ENCODE assay signal across 11 cellular contexts in genomic region chr3:7876741-7877297, GRCh38.
DNase-seq lines count a peak whose midpoint lies in the region; TF ChIP-seq lines count a peak whose summit lies in the region.
"Had no signal": no experiment of that assay in that cellular context is flagged by ENCODE, and none has a peak within 500 bp of the region (broad histone marks: within the 10 kb centered on the region; RNA-seq: fewer than 3 reads in every experiment).

No MANE protein-coding gene starts in this region.

- no peak overlapping the region for H3K4me3 Mint-ChIP-seq in activated T-helper 1 cell treated with anti-CD3 and anti-CD28 coated beads, Interleukin-12 subunit alpha, Interleukin-12 subunit beta, Interleukin-2, Interleukin-4 antibody, amounts not matched to agents 30 ng/mL and 10 ng/mL and 1 ng/mL, durations not matched to agents 14 hours and 24 hours and 36 hours
- H3K4me3 Mint-ChIP-seq in type B pancreatic cell = peak overlapping the region; percentile 42

- WGBS in suprapubic skin = 52% methylated on average over 3 of the region's 3 CpGs

- no peak for TF ChIP-seq EP300 in suprapubic skin (IDR thresholded peaks at IDR 0.05)

- H3K9me3 ChIP-seq in MM.1S (replicated peaks; ENCODE audit: insufficient read depth, low read length) (no peaks in the 10 kb centered on the region), suprapubic skin (no peaks in the 10 kb centered on the region)
- H3K9me3 ChIP-seq: gastroesophageal sphincter, sigmoid colon had no signal

- TF ChIP-seq CTCF in type B pancreatic cell (conservative IDR thresholded peaks at IDR 0.05) (no peak), MM.1S (IDR thresholded peaks at IDR 0.05; ENCODE audit: low read length) (no peak), suprapubic skin (IDR thresholded peaks at IDR 0.05) (no peak)

- H3K36me3 Mint-ChIP-seq in activated T-helper 1 cell treated with anti-CD3 and anti-CD28 coated beads, Interleukin-12 subunit alpha, Interleukin-12 subunit beta, Interleukin-2, Interleukin-4 antibody, amounts not matched to agents 30 ng/mL and 10 ng/mL and 1 ng/mL, durations not matched to agents 14 hours and 24 hours and 36 hours (ENCODE audit: low read depth) = no peaks in the 10 kb centered on the region
- H3K36me3 Mint-ChIP-seq in type B pancreatic cell = no peaks in the 10 kb centered on the region

- H3K9me3 Mint-ChIP-seq in activated T-helper 1 cell treated with anti-CD3 and anti-CD28 coated beads, Interleukin-12 subunit alpha, Interleukin-12 subunit beta, Interleukin-2, Interleukin-4 antibody, amounts not matched to agents 30 ng/mL and 10 ng/mL and 1 ng/mL, durations not matched to agents 14 hours and 24 hours and 36 hours = peaks cover 8% of the 10 kb centered on the region
- peaks cover 5% of the 10 kb centered on the region for H3K9me3 Mint-ChIP-seq in type B pancreatic cell

- no peaks in the 10 kb centered on the region for H3K27me3 Mint-ChIP-seq in activated T-helper 1 cell treated with anti-CD3 and anti-CD28 coated beads, Interleukin-12 subunit alpha, Interleukin-12 subunit beta, Interleukin-2, Interleukin-4 antibody, amounts not matched to agents 30 ng/mL and 10 ng/mL and 1 ng/mL, durations not matched to agents 14 hours and 24 hours and 36 hours (ENCODE audit: insufficient read depth)
- no peaks in the 10 kb centered on the region for H3K27me3 Mint-ChIP-seq in type B pancreatic cell

- peak; percentile 6 to 20 for DNase-seq in activated CD4-positive, alpha-beta T cell treated with anti-CD3 and anti-CD28 coated beads for 24 hours (ENCODE audit: low read depth in 2 of 2)
- no peak for DNase-seq in activated CD4-positive, alpha-beta T cell treated with anti-CD3 and anti-CD28 coated beads for 1 hour
- peak; percentile 11 for DNase-seq in activated T-helper 1 cell treated with anti-CD3 and anti-CD28 coated beads, Interleukin-12 subunit alpha, Interleukin-12 subunit beta, Interleukin-2, Interleukin-4 antibody, amounts not matched to agents 30 ng/mL and 10 ng/mL and 1 ng/mL, durations not matched to agents 14 hours and 24 hours and 36 hours (ENCODE audit: low spot score)
- DNase-seq in lung microvascular endothelial cell (ENCODE audit: low read depth in 2 of 2) (peak; percentile 59 to 84), type B pancreatic cell (ENCODE audit: extremely low spot score, unreplicated experiment) (no peak), glomerular visceral epithelial cell (ENCODE audit: extremely low spot score) (no peak), MM.1S (no peak), suprapubic skin (ENCODE audit: low spot score in 2 of 2) (no peak)
- DNase-seq: ACHN, sigmoid colon had no signal

- H3K36me3 ChIP-seq in MM.1S (replicated peaks; ENCODE audit: insufficient read depth, low read length) = no peaks in the 10 kb centered on the region
- no peaks in the 10 kb centered on the region for H3K36me3 ChIP-seq in suprapubic skin
- H3K36me3 ChIP-seq: gastroesophageal sphincter, sigmoid colon had no signal

- H3K9me2 ChIP-seq in MM.1S (replicated peaks; ENCODE audit: insufficient read depth, low read length) = no peaks in the 10 kb centered on the region

- no peak overlapping the region for H3K4me2 ChIP-seq in MM.1S (ENCODE audit: low read depth, low read length)

- intact Hi-C loops in activated T-helper 1 cell treated with anti-CD3 and anti-CD28 coated beads, Interleukin-12 subunit alpha, Interleukin-12 subunit beta, Interleukin-2, Interleukin-4 antibody, amounts not matched to agents 30 ng/mL and 10 ng/mL and 1 ng/mL, durations not matched to agents 14 hours and 24 hours and 36 hours (cut with micrococcal nuclease) = no loop called here

- peak overlapping the region; percentile 4 for H3K27ac Mint-ChIP-seq in activated T-helper 1 cell treated with anti-CD3 and anti-CD28 coated beads, Interleukin-12 subunit alpha, Interleukin-12 subunit beta, Interleukin-2, Interleukin-4 antibody, amounts not matched to agents 30 ng/mL and 10 ng/mL and 1 ng/mL, durations not matched to agents 14 hours and 24 hours and 36 hours
- H3K27ac Mint-ChIP-seq in type B pancreatic cell = peak overlapping the region; percentile 70

- no peak overlapping the region for H2AFZ ChIP-seq in MM.1S (ENCODE audit: low read length)

- H3K27ac ChIP-seq in MM.1S (ENCODE audit: low read length) = no peak overlapping the region
- no peak overlapping the region for H3K27ac ChIP-seq in suprapubic skin
- H3K27ac ChIP-seq: gastroesophageal sphincter, sigmoid colon had no signal

- no peaks in the 10 kb centered on the region for H3F3A ChIP-seq in MM.1S (ENCODE audit: insufficient read depth, low read length)

- H3K4me3 ChIP-seq in MM.1S (ENCODE audit: low read length) = no peak overlapping the region
- no peak overlapping the region for H3K4me3 ChIP-seq in suprapubic skin
- H3K4me3 ChIP-seq: gastroesophageal sphincter, sigmoid colon had no signal

- H4K20me1 ChIP-seq in MM.1S (ENCODE audit: insufficient read depth, low read length) = no peaks in the 10 kb centered on the region

- no peaks in the 10 kb centered on the region for H3K4me1 ChIP-seq in MM.1S (ENCODE audit: low read length)
- H3K4me1 ChIP-seq in suprapubic skin = peaks cover 6% of the 10 kb centered on the region
- H3K4me1 ChIP-seq: gastroesophageal sphincter had no signal

- H3K27me3 ChIP-seq in MM.1S (replicated peaks; ENCODE audit: insufficient read depth, low read length) (no peaks in the 10 kb centered on the region), suprapubic skin (no peaks in the 10 kb centered on the region)
- H3K27me3 ChIP-seq: gastroesophageal sphincter, sigmoid colon had no signal

- H3K4me1 Mint-ChIP-seq in activated T-helper 1 cell treated with anti-CD3 and anti-CD28 coated beads, Interleukin-12 subunit alpha, Interleukin-12 subunit beta, Interleukin-2, Interleukin-4 antibody, amounts not matched to agents 30 ng/mL and 10 ng/mL and 1 ng/mL, durations not matched to agents 14 hours and 24 hours and 36 hours (ENCODE audit: low read depth) = peaks cover 11% of the 10 kb centered on the region
- H3K4me1 Mint-ChIP-seq in type B pancreatic cell (ENCODE audit: unreplicated experiment) = peaks cover 9% of the 10 kb centered on the region

- H3K9ac ChIP-seq in MM.1S (ENCODE audit: low read length) = no peak overlapping the region

- H3K79me2 ChIP-seq in MM.1S (ENCODE audit: low read length) = no peaks in the 10 kb centered on the region

- no peak for TF ChIP-seq POLR2A in suprapubic skin (IDR thresholded peaks at IDR 0.05)

Comparison
In these comparisons a context has a peak if more than half of its experiments do, and no peak if none do; other contexts are left out.
1. DNase-seq: peak in activated CD4-positive, alpha-beta T cell treated with anti-CD3 and anti-CD28 coated beads for 24 hours (2 of 2), activated T-helper 1 cell treated with anti-CD3 and anti-CD28 coated beads, Interleukin-12 subunit alpha, Interleukin-12 subunit beta, Interleukin-2, Interleukin-4 antibody, amounts not matched to agents 30 ng/mL and 10 ng/mL and 1 ng/mL, durations not matched to agents 14 hours and 24 hours and 36 hours (single experiment) and lung microvascular endothelial cell (2 of 2); none in activated CD4-positive, alpha-beta T cell treated with anti-CD3 and anti-CD28 coated beads for 1 hour (single experiment), type B pancreatic cell (single experiment), glomerular visceral epithelial cell (single experiment), MM.1S (single experiment) and suprapubic skin (0 of 2).